Comparison of ENCODE assay signal across 14 cellular contexts in the genomic region with DNA sequence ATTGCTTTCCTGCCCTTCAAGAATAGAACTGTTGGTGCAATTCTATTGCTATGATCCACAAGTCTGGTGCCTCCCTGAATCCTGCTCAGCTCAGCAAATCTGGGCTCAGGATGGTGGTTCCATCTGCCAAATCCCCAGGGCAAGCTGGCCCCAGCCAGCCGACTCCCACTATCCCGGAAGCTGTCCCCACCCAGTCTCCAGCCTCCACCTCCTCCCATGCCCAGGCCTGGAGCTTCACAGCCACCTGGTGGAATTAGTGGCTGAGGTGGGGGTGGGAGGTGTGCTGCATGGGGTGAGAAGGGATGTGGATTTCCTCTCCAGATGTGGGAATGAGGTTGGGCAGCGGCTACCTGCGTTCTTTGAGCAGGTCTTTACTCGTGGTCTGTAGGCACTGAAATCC.
"Had no signal": no experiment of that assay in that cellular context is flagged by ENCODE, and none has a peak within 500 bp of the region (broad histone marks: within the 10 kb centered on the region; RNA-seq: fewer than 3 reads in every experiment).

No MANE protein-coding gene starts in this region.

- H3K27me3 ChIP-seq: ascending aorta, cardiac muscle cell, uterus had no signal

- H3K27ac ChIP-seq: ascending aorta, cardiac muscle cell, thoracic aorta, uterus had no signal

- DNase-seq: activated CD4-positive, alpha-beta memory T cell treated with anti-CD3 and anti-CD28 coated beads for 36 hours; activated naive CD4-positive, alpha-beta T cell; activated T-cell treated with anti-CD3 and anti-CD28 coated beads, Interleukin-2, amount 50 U/mL, for 48 hours; effector CD4-positive, alpha-beta T cell; hippocampal formation; nephron progenitor cell; stimulated activated CD4-positive, alpha-beta T cell treated with anti-CD3 and anti-CD28 coated beads, Interleukin-4, amount 100 ng/mL, for 1 hour; stimulated activated CD8-positive, alpha-beta memory T cell treated with anti-CD3 and anti-CD28 coated beads, Interleukin-4, amount 100 ng/mL, for 48 hours; stimulated activated naive CD8-positive, alpha-beta T cell treated with anti-CD3 and anti-CD28 coated beads, Interleukin-15, amount 100 ng/mL, for 72 hours; SW 1271; uterus had no signal

- ATAC-seq: stimulated activated naive CD8-positive, alpha-beta T cell treated with anti-CD3 and anti-CD28 coated beads, Interleukin-15, amount 100 ng/mL, for 72 hours had no signal

- H3K9me3 ChIP-seq: ascending aorta, thoracic aorta, uterus had no signal

- H3K27ac Mint-ChIP-seq: activated CD4-positive, alpha-beta memory T cell treated with anti-CD3 and anti-CD28 coated beads for 36 hours; nephron progenitor cell; stimulated activated naive CD8-positive, alpha-beta T cell treated with anti-CD3 and anti-CD28 coated beads, Interleukin-15, amount 100 ng/mL, for 72 hours had no signal

- H3K36me3 ChIP-seq: ascending aorta, cardiac muscle cell, thoracic aorta, uterus had no signal

- H3K36me3 Mint-ChIP-seq: activated CD4-positive, alpha-beta memory T cell treated with anti-CD3 and anti-CD28 coated beads for 36 hours had no signal

- H3K4me1 Mint-ChIP-seq: stimulated activated naive CD8-positive, alpha-beta T cell treated with anti-CD3 and anti-CD28 coated beads, Interleukin-15, amount 100 ng/mL, for 72 hours had no signal

- H3K4me1 ChIP-seq: uterus had no signal

- H3K4me3 Mint-ChIP-seq: activated CD4-positive, alpha-beta memory T cell treated with anti-CD3 and anti-CD28 coated beads for 36 hours; nephron progenitor cell; stimulated activated naive CD8-positive, alpha-beta T cell treated with anti-CD3 and anti-CD28 coated beads, Interleukin-15, amount 100 ng/mL, for 72 hours had no signal

- H3K4me3 ChIP-seq: ascending aorta, cardiac muscle cell, thoracic aorta, uterus had no signal
